In genomic region chr1:76494807-76495206, GRCh38 we compare ENCODE assay signal across 10 cellular contexts.
A peak's percentile ranks its signal among the peaks of the same experiment; 100 is the strongest.
DNase-seq lines count a peak whose midpoint lies in the region; ATAC-seq, FAIRE-seq and TF ChIP-seq lines count a peak whose summit lies in the region.
"Had no signal": no experiment of that assay in that cellular context is flagged by ENCODE, and none has a peak within 500 bp of the region (broad histone marks: within the 10 kb centered on the region; RNA-seq: fewer than 3 reads in every experiment).

No MANE protein-coding gene starts in this region.

- no peak for TF ChIP-seq EP300 in gastroesophageal sphincter (IDR thresholded peaks at IDR 0.05)

- H3K27me3 Mint-ChIP-seq in activated naive CD8-positive, alpha-beta T cell treated with anti-CD3 and anti-CD28 coated beads, Interleukin-2, amount 10 ng/mL, durations not matched to agents 7 days and 5 days = no peaks in the 10 kb centered on the region
- H3K27me3 Mint-ChIP-seq: activated CD8-positive, alpha-beta memory T cell treated with anti-CD3 and anti-CD28 coated beads, Interleukin-2, amount 10 ng/mL, durations not matched to agents 7 days and 5 days had no signal

- no peaks in the 10 kb centered on the region for H3K9me2 ChIP-seq in Karpas-422 (replicated peaks; ENCODE audit: insufficient read depth, low read length)

- H3K79me2 ChIP-seq in Karpas-422 (ENCODE audit: low read length) = no peaks in the 10 kb centered on the region

- H3K27ac ChIP-seq in Karpas-422 (ENCODE audit: low read length) (no peak overlapping the region), gastroesophageal sphincter (no peak overlapping the region)
- H3K27ac ChIP-seq: epithelial cell of prostate had no signal

- no peaks in the 10 kb centered on the region for H3K27me3 ChIP-seq in Karpas-422 (ENCODE audit: low read length)
- no peaks in the 10 kb centered on the region for H3K27me3 ChIP-seq in gastroesophageal sphincter

- no peak overlapping the region for H3K9ac ChIP-seq in Karpas-422 (ENCODE audit: low read length)

- H3K4me3 ChIP-seq in Karpas-422 (ENCODE audit: low read length) (no peak overlapping the region), gastroesophageal sphincter (no peak overlapping the region)

- H3K4me2 ChIP-seq in Karpas-422 (ENCODE audit: low read depth, low read length, poor library complexity, severe bottlenecking) = no peak overlapping the region

- peak; percentile 93 for FAIRE-seq in GM12892 (lab: Jason Lieb, UNC)

- peak overlapping the region; percentile 31 for H3K4me3 Mint-ChIP-seq in activated naive CD8-positive, alpha-beta T cell treated with anti-CD3 and anti-CD28 coated beads, Interleukin-2, amount 10 ng/mL, durations not matched to agents 7 days and 5 days
- H3K4me3 Mint-ChIP-seq: activated CD8-positive, alpha-beta memory T cell treated with anti-CD3 and anti-CD28 coated beads, Interleukin-2, amount 10 ng/mL, durations not matched to agents 7 days and 5 days had no signal

- no peaks in the 10 kb centered on the region for H4K20me1 ChIP-seq in Karpas-422 (ENCODE audit: insufficient read depth, low read depth, low read length)

- no peak overlapping the region for H2AFZ ChIP-seq in Karpas-422 (ENCODE audit: low read length)

- peaks cover 4% of the 10 kb centered on the region for H3K9me3 Mint-ChIP-seq in activated naive CD8-positive, alpha-beta T cell treated with anti-CD3 and anti-CD28 coated beads, Interleukin-2, amount 10 ng/mL, durations not matched to agents 7 days and 5 days

- peaks cover 29% of the 10 kb centered on the region for H3K4me1 ChIP-seq in Karpas-422 (ENCODE audit: low read length)
- no peaks in the 10 kb centered on the region for H3K4me1 ChIP-seq in gastroesophageal sphincter

- peak overlapping the region; percentile 60 for H3K27ac Mint-ChIP-seq in activated naive CD8-positive, alpha-beta T cell treated with anti-CD3 and anti-CD28 coated beads, Interleukin-2, amount 10 ng/mL, durations not matched to agents 7 days and 5 days
- H3K27ac Mint-ChIP-seq: activated CD8-positive, alpha-beta memory T cell treated with anti-CD3 and anti-CD28 coated beads, Interleukin-2, amount 10 ng/mL, durations not matched to agents 7 days and 5 days had no signal

- no peaks in the 10 kb centered on the region for H3K36me3 ChIP-seq in Karpas-422 (ENCODE audit: insufficient read depth, low read length)
- H3K36me3 ChIP-seq in gastroesophageal sphincter = no peaks in the 10 kb centered on the region

- peaks cover 18% of the 10 kb centered on the region for H3K4me1 Mint-ChIP-seq in activated naive CD8-positive, alpha-beta T cell treated with anti-CD3 and anti-CD28 coated beads, Interleukin-2, amount 10 ng/mL, durations not matched to agents 7 days and 5 days

- TF ChIP-seq CTCF in gastroesophageal sphincter (IDR thresholded peaks at IDR 0.05) = no peak

- TF ChIP-seq POLR2A in GM12892 (IDR thresholded peaks at IDR 0.05; ENCODE audit: low read depth, low read length) (no peak), gastroesophageal sphincter (IDR thresholded peaks at IDR 0.05) (no peak)

- peaks cover 6% of the 10 kb centered on the region for H3K36me3 Mint-ChIP-seq in activated naive CD8-positive, alpha-beta T cell treated with anti-CD3 and anti-CD28 coated beads, Interleukin-2, amount 10 ng/mL, durations not matched to agents 7 days and 5 days
- H3K36me3 Mint-ChIP-seq: activated CD8-positive, alpha-beta memory T cell treated with anti-CD3 and anti-CD28 coated beads, Interleukin-2, amount 10 ng/mL, durations not matched to agents 7 days and 5 days had no signal

- POLR2A ChIA-PET in activated naive CD8-positive, alpha-beta T cell treated with anti-CD3 and anti-CD28 coated beads, Interleukin-2, amount 10 ng/mL, durations not matched to agents 7 days and 5 days (lab: Charles Lee) = no interaction called here

- no peak for DNase-seq in GM12892 (ENCODE audit: insufficient read length)
- no peak for DNase-seq in activated naive CD8-positive, alpha-beta T cell treated with anti-CD3 and anti-CD28 coated beads, Interleukin-2, amount 10 ng/mL, durations not matched to agents 7 days and 5 days
- no peak for DNase-seq in Karpas-422
- no peak for DNase-seq in NCI-H2171 treated with DMSO at 0.1 percent for 48 hours (lab: John Stamatoyannopoulos, UW)
- no peak for DNase-seq in central memory CD4-positive, alpha-beta T cell
- DNase-seq: activated CD8-positive, alpha-beta memory T cell treated with anti-CD3 and anti-CD28 coated beads, Interleukin-2, amount 10 ng/mL, durations not matched to agents 7 days and 5 days had no signal

- H3K9me3 ChIP-seq in Karpas-422 (ENCODE audit: low read length) (no peaks in the 10 kb centered on the region), gastroesophageal sphincter (no peaks in the 10 kb centered on the region)

- peak; percentile 79 for ATAC-seq in GM19372 (IDR thresholded peaks at IDR 0.05; ENCODE audit: low read depth, unreplicated experiment)
- peak; percentile 96 for ATAC-seq in HG03039 (IDR thresholded peaks at IDR 0.05; ENCODE audit: unreplicated experiment)
- no peak for ATAC-seq in activated naive CD8-positive, alpha-beta T cell treated with anti-CD3 and anti-CD28 coated beads, Interleukin-2, amount 10 ng/mL, durations not matched to agents 7 days and 5 days (ENCODE audit: low read depth)
- no peak for ATAC-seq in gastroesophageal sphincter
- ATAC-seq: activated CD8-positive, alpha-beta memory T cell treated with anti-CD3 and anti-CD28 coated beads, Interleukin-2, amount 10 ng/mL, durations not matched to agents 7 days and 5 days had no signal

Comparison
In these comparisons a context has a peak if more than half of its experiments do, and no peak if none do; other contexts are left out.
1. ATAC-seq: peak in GM19372 (single experiment) and HG03039 (single experiment); none in activated naive CD8-positive, alpha-beta T cell treated with anti-CD3 and anti-CD28 coated beads, Interleukin-2, amount 10 ng/mL, durations not matched to agents 7 days and 5 days (single experiment) and gastroesophageal sphincter (single experiment).